In genomic region chr18:21110667-21111350, GRCh38 we compare ENCODE assay signal across 8 cellular contexts. TPM values are rescaled to one million over a fixed set of nuclear protein-coding genes. Genes with fewer than 3 reads are reported as not detected.
DNase-seq lines count a peak whose midpoint lies in the region; ATAC-seq and TF ChIP-seq lines count a peak whose summit lies in the region.

No MANE protein-coding gene starts in this region.

- peaks cover 11% of the 10 kb centered on the region for H3K4me1 Mint-ChIP-seq in CD4-positive, alpha-beta T cell (ENCODE audit: low read depth)

- H3K4me3 ChIP-seq in SU-DHL-6 (ENCODE audit: insufficient read depth, low read length, poor library complexity, severe bottlenecking) (peak overlapping the region; percentile 82), adipocyte (ENCODE audit: low read length) (peak overlapping the region; percentile 99), right atrium auricular region (peak overlapping the region; percentile 89 to 96)

- H3K27ac ChIP-seq in CD4-positive, alpha-beta T cell (ENCODE audit: low read depth, low read length), result peak overlapping the region; percentile 94
- H3K27ac ChIP-seq in SU-DHL-6 (ENCODE audit: low read depth, low read length) (peak overlapping the region; percentile 89), right atrium auricular region (peak overlapping the region; percentile 94 to 96)

- H3K36me3 Mint-ChIP-seq in CD4-positive, alpha-beta T cell (ENCODE audit: low read depth), result peaks cover 18% of the 10 kb centered on the region

- TF ChIP-seq CTCF in CD4-positive, alpha-beta T cell (IDR thresholded peaks at IDR 0.05), result no peak
- TF ChIP-seq CTCF in SU-DHL-6 (IDR thresholded peaks at IDR 0.05; ENCODE audit: insufficient read depth, low read length, poor library complexity, severe bottlenecking) (no peak), right atrium auricular region (IDR thresholded peaks at IDR 0.05) (no peak)

- ATAC-seq in CD4-positive, alpha-beta T cell (ENCODE audit: poor library complexity), result peak; percentile 32
- ATAC-seq in GM19452 (IDR thresholded peaks at IDR 0.05; ENCODE audit: unreplicated experiment), result peak; percentile 39
- peak; percentile 13 for ATAC-seq in HG03575 (IDR thresholded peaks at IDR 0.05; ENCODE audit: extremely low read depth, insufficient number of reproducible peaks, low FRiP score, unreplicated experiment)

- H3K4me2 ChIP-seq in SU-DHL-6 (ENCODE audit: low read depth, low read length, poor library complexity, severe bottlenecking), result peak overlapping the region; percentile 97

- no peaks in the 10 kb centered on the region for H3K9me3 Mint-ChIP-seq in CD4-positive, alpha-beta T cell

- H3K27me3 Mint-ChIP-seq in CD4-positive, alpha-beta T cell, result no peaks in the 10 kb centered on the region

- H3K9ac ChIP-seq in SU-DHL-6 (ENCODE audit: low read length) (peak overlapping the region; percentile 97), adipocyte (ENCODE audit: low read length) (peak overlapping the region; percentile 99)

- peak overlapping the region; percentile 87 for H3K27ac Mint-ChIP-seq in CD4-positive, alpha-beta T cell

- peaks cover 56% of the 10 kb centered on the region for H3K79me2 ChIP-seq in SU-DHL-6 (ENCODE audit: insufficient read depth, low read length)

- H3K36me3 ChIP-seq in SU-DHL-6 (ENCODE audit: low read length), result peaks cover 6% of the 10 kb centered on the region; the same call in 1 of the 2 replicates
- no peaks in the 10 kb centered on the region for H3K36me3 ChIP-seq in adipocyte (ENCODE audit: control insufficient read depth, insufficient read depth, low read length, severe bottlenecking)
- H3K36me3 ChIP-seq in right atrium auricular region, result no peaks in the 10 kb centered on the region

- DNase-seq in CD4-positive, alpha-beta T cell, result peak; percentile 46 to 69 (median 59)
- DNase-seq in adipocyte (ENCODE audit: low read depth) (peak; percentile 56), right atrium auricular region (ENCODE audit: low spot score) (no peak), renal cortical epithelial cell (ENCODE audit: low read depth) (peak; percentile 21), NCI-H510A treated with DMSO at 0.1 percent for 48 hours (lab: John Stamatoyannopoulos, UW) (no peak)

- H4K20me1 ChIP-seq in SU-DHL-6 (ENCODE audit: low read depth, low read length), result peaks cover 34% of the 10 kb centered on the region

- H3K4me3 Mint-ChIP-seq in CD4-positive, alpha-beta T cell, result no peak overlapping the region

- intact Hi-C loops in CD4-positive, alpha-beta T cell (cut with DNase I, micrococcal nuclease), result loop anchor here (2.0 to 10.0 kb wide), 6 partner anchors 39 to 630 kb away; partner anchors contain the start of genes MIB1 (in 1 of the 2) and SNRPD1 (in 1 of the 2)

- H3K9me3 ChIP-seq in CD4-positive, alpha-beta T cell (ENCODE audit: control insufficient read depth, low read length), result no peaks in the 10 kb centered on the region
- no peaks in the 10 kb centered on the region for H3K9me3 ChIP-seq in SU-DHL-6 (ENCODE audit: insufficient read depth, low read length)
- H3K9me3 ChIP-seq in adipocyte (ENCODE audit: control insufficient read depth, low read length), result no peaks in the 10 kb centered on the region
- H3K9me3 ChIP-seq in right atrium auricular region, result no peaks in the 10 kb centered on the region

- peak overlapping the region; percentile 93 for H2AFZ ChIP-seq in SU-DHL-6 (ENCODE audit: low read depth, low read length, severe bottlenecking)

- H3K4me1 ChIP-seq in adipocyte (ENCODE audit: control insufficient read depth, insufficient read depth, low read length) (peaks cover 37% of the 10 kb centered on the region), right atrium auricular region (peaks cover 0 to 48% of the 10 kb centered on the region in 2 donors)

- H3F3A ChIP-seq in SU-DHL-6 (ENCODE audit: insufficient read depth), result no peaks in the 10 kb centered on the region

- POLR2A ChIA-PET in CD4-positive, alpha-beta T cell (lab: Charles Lee), result interaction anchor here (0.9 to 2.6 kb wide), 8 partner anchors 11 to 629 kb away, joined by 3 to 17 read pairs (median 6); partner anchors contain the start of gene ESCO1

- CTCF ChIA-PET in CD4-positive, alpha-beta T cell (lab: Charles Lee), result no interaction called here

- H3K9me2 ChIP-seq in SU-DHL-6 (replicated peaks; ENCODE audit: insufficient read depth, low read length), result no peaks in the 10 kb centered on the region

- H3K27me3 ChIP-seq in CD4-positive, alpha-beta T cell (ENCODE audit: control insufficient read depth, insufficient read depth, low read length), result no peaks in the 10 kb centered on the region
- H3K27me3 ChIP-seq in SU-DHL-6 (ENCODE audit: low read length), result no peaks in the 10 kb centered on the region
- H3K27me3 ChIP-seq in adipocyte (replicated peaks; ENCODE audit: control insufficient read depth, insufficient read depth, low read length), result no peaks in the 10 kb centered on the region
- H3K27me3 ChIP-seq in right atrium auricular region, result no peaks in the 10 kb centered on the region

RNA-seq across cellular contexts. Expression of gene ROCK1, which starts 0.8 kb away (rescaled TPM):
- total RNA-seq in CD4-positive, alpha-beta T cell, result 10 to 100 TPM; 85.5 to 91.2 TPM
- total RNA-seq in right atrium auricular region (10 to 100 TPM; 20.7 to 26.2 TPM), renal cortical epithelial cell (19.8 and 53.8 TPM in 2 replicates)

Comparison
In these comparisons a context has a peak if more than half of its experiments do, and no peak if none do; other contexts are left out.
1. DNase-seq: peak in CD4-positive, alpha-beta T cell (10 of 10), adipocyte (single experiment) and renal cortical epithelial cell (single experiment); none in right atrium auricular region (single experiment) and NCI-H510A treated with DMSO at 0.1 percent for 48 hours (single experiment).
2. Peak in every context shown above with its lines, with median percentiles within 50 percentile points of each other: ATAC-seq, H3K27ac ChIP-seq and H3K4me3 ChIP-seq.